Comparison of ENCODE assay signal across 11 cellular contexts in the genomic region with DNA sequence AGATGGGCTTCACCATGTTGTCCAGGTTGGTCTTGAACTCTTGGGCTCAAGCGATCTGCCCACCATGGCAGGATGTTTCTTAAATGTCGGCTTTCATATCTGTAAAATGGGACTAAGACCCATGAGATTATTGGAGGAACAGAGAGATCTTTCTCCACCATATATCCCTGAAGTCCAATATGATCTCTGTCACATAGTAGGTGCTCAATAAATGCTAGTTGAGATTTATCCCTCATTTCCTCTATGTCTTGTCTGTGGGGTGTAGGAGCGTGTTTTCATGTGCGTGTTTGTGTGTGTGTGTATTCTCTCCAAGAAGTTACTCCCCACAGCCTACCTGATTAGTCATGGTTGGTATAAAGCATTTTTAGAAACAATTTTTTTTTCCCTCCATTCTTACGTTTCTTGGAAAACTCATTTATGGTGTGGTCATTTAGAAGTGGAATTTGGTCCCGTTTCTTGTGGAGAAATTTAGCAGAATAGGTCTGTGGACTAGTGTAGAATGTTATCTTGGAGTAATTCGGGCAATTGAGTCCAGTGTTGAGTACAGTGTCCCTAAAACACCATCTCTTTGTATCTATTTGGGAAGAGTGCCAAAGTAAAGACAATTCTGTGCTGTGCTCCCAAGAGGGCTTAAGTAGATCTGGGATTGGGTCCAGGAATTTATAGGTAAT. TPM values are rescaled to one million over a fixed set of nuclear protein-coding genes. Genes with fewer than 3 reads are reported as not detected.
DNase-seq lines count a peak whose midpoint lies in the region; TF ChIP-seq lines count a peak whose summit lies in the region.
"Had no signal": no experiment of that assay in that cellular context is flagged by ENCODE, and none has a peak within 500 bp of the region (broad histone marks: within the 10 kb centered on the region; RNA-seq: fewer than 3 reads in every experiment).

No MANE protein-coding gene starts in this region.

- H3K4me1 ChIP-seq in hepatocyte (ENCODE audit: insufficient read depth) = peaks cover 13% of the 10 kb centered on the region
- peaks cover 10% of the 10 kb centered on the region for H3K4me1 ChIP-seq in Caco-2

- H3K4me3 ChIP-seq in hepatocyte = no peak overlapping the region
- H3K4me3 ChIP-seq in Caco-2 (ENCODE audit: low read depth, low read length) = no peak overlapping the region

- H3K4me2 ChIP-seq in hepatocyte = peak overlapping the region; percentile 9

- CTCF ChIA-PET in Caco-2 (lab: Charles Lee) = no interaction called here

- H3K27ac Mint-ChIP-seq in HFFc6 = peak overlapping the region; percentile 40; the same call in 1 of the 2 replicates
- H3K27ac Mint-ChIP-seq in osteocyte (ENCODE audit: unreplicated experiment) = no peak overlapping the region
- no peak overlapping the region for H3K27ac Mint-ChIP-seq in Caco-2 (ENCODE audit: unreplicated experiment)
- H3K27ac Mint-ChIP-seq: activated CD4-positive, alpha-beta memory T cell treated with anti-CD3 and anti-CD28 coated beads, Interleukin-2, amount 10 ng/mL, durations not matched to agents 7 days and 5 days; T-helper 1 cell treated with Interleukin-12 subunit alpha and Interleukin-12 subunit beta and Interleukin-4 antibody, amounts not matched to agents 30 μg/mL and 1 μg/mL, for 36 hours had no signal

- H3K4me3 Mint-ChIP-seq in HFFc6 (peak overlapping the region; percentile 16; the same call in 1 of the 2 replicates), osteocyte (ENCODE audit: unreplicated experiment) (no peak overlapping the region), Caco-2 (ENCODE audit: unreplicated experiment) (no peak overlapping the region)
- H3K4me3 Mint-ChIP-seq: activated CD4-positive, alpha-beta memory T cell treated with anti-CD3 and anti-CD28 coated beads, Interleukin-2, amount 10 ng/mL, durations not matched to agents 7 days and 5 days; T-helper 1 cell treated with Interleukin-12 subunit alpha and Interleukin-12 subunit beta and Interleukin-4 antibody, amounts not matched to agents 30 μg/mL and 1 μg/mL, for 36 hours had no signal

- TF ChIP-seq CTCF in HFFc6 (IDR thresholded peaks at IDR 0.05) (no peak), hepatocyte (IDR thresholded peaks at IDR 0.05; ENCODE audit: poor library complexity) (no peak), osteocyte (IDR thresholded peaks at IDR 0.05) (no peak), Caco-2 (IDR thresholded peaks at IDR 0.05; ENCODE audit: insufficient read depth in 1 of 2, low read depth in 1 of 2, low read length in 1 of 2, severe bottlenecking in 1 of 2, unreplicated experiment in 1 of 2) (no peak)

- H3K36me3 Mint-ChIP-seq in HFFc6 (ENCODE audit: low read depth) (peaks cover 62% of the 10 kb centered on the region), osteocyte (ENCODE audit: unreplicated experiment) (peaks cover 21% of the 10 kb centered on the region), Caco-2 (ENCODE audit: insufficient read depth, unreplicated experiment) (peaks cover 83% of the 10 kb centered on the region)

- DNase-seq in COR-L47 (lab: John Stamatoyannopoulos, UW) (peak; percentile 57), HFFc6 (no peak), RPMI7951 (ENCODE audit: low read depth) (peak; percentile 19), hepatocyte (ENCODE audit: low spot score) (no peak), COLO668 (lab: John Stamatoyannopoulos, UW; ENCODE audit: unreplicated experiment) (no peak), dedifferentiated amniotic fluid mesenchymal stem cell (ENCODE audit: extremely low spot score) (no peak), osteocyte (ENCODE audit: extremely low spot score, unreplicated experiment) (no peak), Caco-2 (no peak)
- DNase-seq: activated CD4-positive, alpha-beta memory T cell treated with anti-CD3 and anti-CD28 coated beads, Interleukin-2, amount 10 ng/mL, durations not matched to agents 7 days and 5 days; stimulated activated CD4-positive, alpha-beta T cell treated with anti-CD3 and anti-CD28 coated beads, Interleukin-15, amount 100 ng/mL, for 24 hours had no signal

- POLR2A ChIA-PET in Caco-2 (lab: Charles Lee) = no interaction called here

- no peaks in the 10 kb centered on the region for H3K36me3 ChIP-seq in hepatocyte (replicated peaks; ENCODE audit: insufficient read depth, low read depth)
- H3K36me3 ChIP-seq in Caco-2 (ENCODE audit: control insufficient read depth, insufficient read depth, low read length) = peaks cover 2% of the 10 kb centered on the region

- intact Hi-C loops in Caco-2 (cut with micrococcal nuclease; ENCODE audit: unreplicated experiment) = no loop called here

- peaks cover 60% of the 10 kb centered on the region for H4K20me1 ChIP-seq in hepatocyte (ENCODE audit: insufficient read depth, poor library complexity, severe bottlenecking)

- H3K4me1 Mint-ChIP-seq in HFFc6 (ENCODE audit: low read depth) = peaks cover 55% of the 10 kb centered on the region
- H3K4me1 Mint-ChIP-seq in osteocyte (ENCODE audit: unreplicated experiment) = peaks cover 57% of the 10 kb centered on the region
- peaks cover 18% of the 10 kb centered on the region for H3K4me1 Mint-ChIP-seq in Caco-2 (ENCODE audit: low read depth, unreplicated experiment)

- BruUV-seq in Caco-2 (replicated peaks; lab: Mats Ljungman, UMichigan) = no TSS peak

- no peaks in the 10 kb centered on the region for H3K9me3 Mint-ChIP-seq in HFFc6
- no peaks in the 10 kb centered on the region for H3K9me3 Mint-ChIP-seq in osteocyte (ENCODE audit: unreplicated experiment)
- no peaks in the 10 kb centered on the region for H3K9me3 Mint-ChIP-seq in Caco-2 (ENCODE audit: unreplicated experiment)
- H3K9me3 Mint-ChIP-seq: activated CD4-positive, alpha-beta memory T cell treated with anti-CD3 and anti-CD28 coated beads, Interleukin-2, amount 10 ng/mL, durations not matched to agents 7 days and 5 days; T-helper 1 cell treated with Interleukin-12 subunit alpha and Interleukin-12 subunit beta and Interleukin-4 antibody, amounts not matched to agents 30 μg/mL and 1 μg/mL, for 36 hours had no signal

- peaks cover 84% of the 10 kb centered on the region for H3K79me2 ChIP-seq in hepatocyte

- H3K27me3 Mint-ChIP-seq in HFFc6 (ENCODE audit: insufficient read depth) (peaks cover 2% of the 10 kb centered on the region; the same call in 1 of the 2 replicates), osteocyte (ENCODE audit: unreplicated experiment) (no peaks in the 10 kb centered on the region), Caco-2 (ENCODE audit: insufficient read depth, unreplicated experiment) (no peaks in the 10 kb centered on the region)
- H3K27me3 Mint-ChIP-seq: activated CD4-positive, alpha-beta memory T cell treated with anti-CD3 and anti-CD28 coated beads, Interleukin-2, amount 10 ng/mL, durations not matched to agents 7 days and 5 days had no signal

- H3K27me3 ChIP-seq in hepatocyte (no peaks in the 10 kb centered on the region), Caco-2 (replicated peaks; ENCODE audit: control insufficient read depth, insufficient read depth, low read length) (no peaks in the 10 kb centered on the region)

- no peaks in the 10 kb centered on the region for H3K9me3 ChIP-seq in hepatocyte (ENCODE audit: low read depth)
- no peaks in the 10 kb centered on the region for H3K9me3 ChIP-seq in Caco-2

- whole genome bisulfite sequencing in hepatocyte (ENCODE audit: low lambda C conversion rate, missing lambda C conversion rate) = 97% methylated on average over 7 of the region's 7 CpGs

- H2AFZ ChIP-seq in hepatocyte = no peak overlapping the region

- H3K9me2 ChIP-seq in hepatocyte (replicated peaks; ENCODE audit: insufficient read depth) = no peaks in the 10 kb centered on the region

- no peak overlapping the region for H3K27ac ChIP-seq in hepatocyte

RNA-seq across cellular contexts. Expression of a gene that starts 4.3 kb away (rescaled TPM):
- 100 to 1,000 TPM; 179 to 208 (median 193) TPM for total RNA-seq in HFFc6 (2021; fragmentation: NEBNext Ultra II Directional; extraction: Animal tissue kit (Norgen Biotek cat#: 25700))
- total RNA-seq in RPMI7951 (2014; rRNA removed; shearing (Covaris generic)) = 92.0 and 111 TPM in 2 replicates
- 133 and 154 TPM in 2 replicates for total RNA-seq in hepatocyte
- 198 and 202 TPM in 2 replicates for polyA plus RNA-seq in hepatocyte
- total RNA-seq in osteocyte = 132 and 136 TPM in 2 replicates
- total RNA-seq in Caco-2 (2022) = 246 and 262 TPM in 2 replicates

RNA-seq across cellular contexts. Expression of a gene that starts 24.6 kb away (rescaled TPM):
- 10 to 100 TPM; 28.1 to 46.4 (median 36.3) TPM for total RNA-seq in HFFc6 (2021; fragmentation: NEBNext Ultra II Directional; extraction: Animal tissue kit (Norgen Biotek cat#: 25700))
- total RNA-seq in RPMI7951 (2014; rRNA removed; shearing (Covaris generic)) = 58.0 and 65.6 TPM in 2 replicates
- total RNA-seq in hepatocyte (64.7 and 66.2 TPM in 2 replicates), osteocyte (28.4 and 29.8 TPM in 2 replicates), Caco-2 (2022) (84.3 and 86.4 TPM in 2 replicates)
- polyA plus RNA-seq in hepatocyte = 50.6 and 57.2 TPM in 2 replicates

Comparison
In these comparisons a context has a peak if more than half of its experiments do, and no peak if none do; other contexts are left out.
1. DNase-seq: peak in COR-L47 (single experiment) and RPMI7951 (single experiment); none in HFFc6 (single experiment), hepatocyte (single experiment), COLO668 (single experiment), dedifferentiated amniotic fluid mesenchymal stem cell (single experiment), osteocyte (single experiment) and Caco-2 (0 of 2).